Comparison of ENCODE assay signal across 29 cellular contexts in the genomic region with DNA sequence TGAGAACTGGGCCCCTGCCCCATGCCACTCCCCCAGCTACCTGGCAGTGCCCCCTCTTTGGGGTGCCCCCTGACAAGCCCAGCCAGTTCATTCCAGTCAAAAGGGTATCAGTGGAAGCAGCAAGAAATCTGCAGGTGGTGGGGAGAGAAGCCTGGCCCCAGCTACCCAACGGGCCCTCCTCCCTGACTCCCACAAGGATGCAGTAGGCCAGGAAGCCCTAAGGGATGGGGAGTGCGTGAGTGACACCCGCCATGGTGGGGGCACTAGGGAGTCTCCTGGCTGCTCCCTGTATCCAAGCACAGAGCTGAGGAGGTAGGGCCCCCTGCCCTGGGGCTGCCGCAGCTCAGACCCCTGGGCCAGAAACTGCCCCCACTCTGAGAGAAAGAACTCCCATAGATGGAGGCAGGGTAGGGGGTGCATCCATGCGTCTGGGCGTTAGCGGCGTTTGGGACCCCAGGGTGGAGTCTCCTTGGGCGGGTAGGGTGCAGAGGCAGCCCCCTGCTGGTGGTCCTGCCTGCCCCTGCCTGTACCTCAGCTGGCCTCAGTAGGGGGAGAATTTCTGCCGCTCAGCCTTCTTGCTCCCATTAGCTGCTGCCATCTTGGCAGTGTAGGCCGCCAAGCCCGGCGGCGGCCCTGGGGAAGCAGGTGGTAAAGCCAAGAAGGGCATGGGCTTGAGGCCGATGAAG. TPM values are rescaled to one million over a fixed set of nuclear protein-coding genes. Genes with fewer than 3 reads are reported as not detected.
A peak's percentile ranks its signal among the peaks of the same experiment; 100 is the strongest.
DNase-seq lines count a peak whose midpoint lies in the region; ATAC-seq and TF ChIP-seq lines count a peak whose summit lies in the region.
"Had no signal": no experiment of that assay in that cellular context is flagged by ENCODE, and none has a peak within 500 bp of the region (broad histone marks: within the 10 kb centered on the region; RNA-seq: fewer than 3 reads in every experiment).

No MANE protein-coding gene starts in this region.

- TSS peak; percentile 28 for BruUV-seq in MCF 10A (replicated peaks; lab: Mats Ljungman, UMichigan)

- no peak overlapping the region for H3K4me3 Mint-ChIP-seq in MCF 10A (ENCODE audit: unreplicated experiment)

- H3K27ac Mint-ChIP-seq in MCF 10A (ENCODE audit: low read depth, unreplicated experiment): no peak overlapping the region
- H3K27ac Mint-ChIP-seq: CD4-positive, alpha-beta memory T cell had no signal

- intact Hi-C loops in MCF 10A (cut with micrococcal nuclease) (no loop called here), breast epithelium (cut with DNase I; ENCODE audit: low total_unique reads) (loop anchor here (1.0 kb wide), 1 partner anchor 44 kb away; no protein-coding TSS in a partner anchor)

- DNase-seq in MCF 10A (ENCODE audit: unreplicated experiment) (no peak), breast epithelium (ENCODE audit: low spot score in 2 of 2) (no peak), brain microvascular endothelial cell (no peak), substantia nigra (lab: John Stamatoyannopoulos, UW) (no peak), NCI-H1092 treated with DMSO at 0.1 percent for 48 hours (lab: John Stamatoyannopoulos, UW) (no peak), NCI-H146 treated with DMSO at 0.1 percent for 48 hours (lab: John Stamatoyannopoulos, UW; ENCODE audit: unreplicated experiment) (no peak)
- DNase-seq: ACHN; Caco-2; CD4-positive, alpha-beta memory T cell; DMS 273 treated with DMSO at 0.1 percent for 48 hours; DMS79 treated with DMSO at 0.1 percent for 48 hours; H7; KBM-7; NCI-H1092; NCI-H146; NCI-H2081 treated with DMSO at 0.1 percent for 48 hours; NCI-H2171 treated with DMSO at 0.1 percent for 48 hours; NCI-H446; NCI-H526; PC-3 had no signal

- in situ Hi-C loops in brain microvascular endothelial cell (cut with HindIII; ENCODE audit: low pct_ligation_motif_present, low sequenced_read_pairs): no loop called here

- POLR2A ChIA-PET in MCF 10A (lab: Yijun Ruan, JAX): interaction anchor here (0.8 kb wide), 1 partner anchor 16 kb away, joined by 3 read pairs; the partner anchor contains the start of gene ABHD14B

- no peak overlapping the region for H3K4me3 ChIP-seq in breast epithelium
- no peak overlapping the region for H3K4me3 ChIP-seq in brain microvascular endothelial cell (ENCODE audit: low read depth, low read length)
- H3K4me3 ChIP-seq: BLaER1 had no signal

- H3K36me3 ChIP-seq in breast epithelium (no peaks in the 10 kb centered on the region), brain microvascular endothelial cell (replicated peaks) (peaks cover 2% of the 10 kb centered on the region)

- CTCF ChIA-PET in MCF 10A (lab: Yijun Ruan, JAX): interaction anchor here (0.6 kb wide), 1 partner anchor 384 kb away, joined by 3 read pairs; no protein-coding TSS in a partner anchor

- TF ChIP-seq POLR2A in breast epithelium (IDR thresholded peaks at IDR 0.05): no peak

- H3K27me3 Mint-ChIP-seq in MCF 10A (ENCODE audit: insufficient read depth, unreplicated experiment): no peaks in the 10 kb centered on the region

- H3K9me3 ChIP-seq in breast epithelium: no peaks in the 10 kb centered on the region
- H3K9me3 ChIP-seq: BLaER1, Caco-2 had no signal

- peaks cover 0 to 5% of the 10 kb centered on the region in 2 donors for H3K4me1 ChIP-seq in breast epithelium
- H3K4me1 ChIP-seq: Caco-2 had no signal

- H3K27me3 ChIP-seq in breast epithelium (no peaks in the 10 kb centered on the region), brain microvascular endothelial cell (replicated peaks) (no peaks in the 10 kb centered on the region), layer of hippocampus (ENCODE audit: control insufficient read depth, insufficient read depth, low read length) (no peaks in the 10 kb centered on the region)

- no peaks in the 10 kb centered on the region for H3K36me3 Mint-ChIP-seq in MCF 10A (ENCODE audit: insufficient read depth, unreplicated experiment)

- no peak overlapping the region for H3K27ac ChIP-seq in breast epithelium
- no peak overlapping the region for H3K27ac ChIP-seq in brain microvascular endothelial cell
- H3K27ac ChIP-seq in layer of hippocampus (ENCODE audit: low read depth, low read length): peak overlapping the region; percentile 97
- peak overlapping the region; percentile 99 for H3K27ac ChIP-seq in substantia nigra (ENCODE audit: low read depth, low read length, poor library complexity, severe bottlenecking)
- H3K27ac ChIP-seq: 22Rv1, BLaER1, HL-60 had no signal

- no peaks in the 10 kb centered on the region for H3K9me3 Mint-ChIP-seq in MCF 10A (ENCODE audit: unreplicated experiment)
- H3K9me3 Mint-ChIP-seq: CD4-positive, alpha-beta memory T cell had no signal

- H3K4me1 Mint-ChIP-seq in MCF 10A (ENCODE audit: insufficient read depth, unreplicated experiment): peaks cover 14% of the 10 kb centered on the region

- no peak for TF ChIP-seq CTCF in MCF 10A (IDR thresholded peaks at IDR 0.05; ENCODE audit: unreplicated experiment)
- no peak for TF ChIP-seq CTCF in breast epithelium (IDR thresholded peaks at IDR 0.05)
- TF ChIP-seq CTCF in brain microvascular endothelial cell (IDR thresholded peaks at IDR 0.05; ENCODE audit: low read depth, low read length, missing control alignments): peak; percentile 18

- no peak for ATAC-seq in GM21529 (IDR thresholded peaks at IDR 0.05; ENCODE audit: unreplicated experiment)
- ATAC-seq: HepG2, PC-3, SK-N-SH treated with all-trans-retinoic acid at 6 μM for 48 hours had no signal

RNA-seq across cellular contexts. Expression of gene GPR62, which starts 2.5 kb away (rescaled TPM):
- total RNA-seq in MCF 10A (2022) (not detected in 2 replicates), breast epithelium (under 1 TPM in 1 of 3 donors, not detected in 2; 0.16 TPM)
- total RNA-seq: Caco-2; CD4-positive, alpha-beta memory T cell; HepG2; HT-29; PC-3; RPMI7951 had no signal

RNA-seq across cellular contexts. Expression of gene PCBP4, which starts 9.6 kb away (rescaled TPM):
- total RNA-seq in MCF 10A (2022) (26.4 TPM in 2 replicates), breast epithelium (10 to 100 TPM; 36.2 to 51.8 (median 51.2) TPM)

RNA-seq across cellular contexts. Expression of gene PARP3, which starts 15.5 kb away (rescaled TPM):
- 19.4 and 25.5 TPM in 2 replicates for total RNA-seq in MCF 10A (2022)
- total RNA-seq in breast epithelium: 10 to 100 TPM; 21.4 to 33.6 (median 31.8) TPM

RNA-seq across cellular contexts. Expression of gene RRP9, which starts 16.0 kb away (rescaled TPM):
- total RNA-seq in MCF 10A (2022): 60.8 and 80.2 TPM in 2 replicates
- total RNA-seq in breast epithelium: 10 to 100 TPM; 23.1 to 24.6 (median 23.8) TPM

RNA-seq across cellular contexts. Expression of gene ABHD14B, which starts 16.2 kb away (rescaled TPM):
- total RNA-seq in MCF 10A (2022) (48.9 and 49.8 TPM in 2 replicates), breast epithelium (100 to 1,000 TPM in 1 of 3 donors, 10 to 100 TPM in 2; 62.3 to 122 (median 74.3) TPM)

Comparison
In these comparisons a context has a peak if more than half of its experiments do, and no peak if none do; other contexts are left out.
1. H3K27ac ChIP-seq: peak in layer of hippocampus (single experiment) and substantia nigra (single experiment); none in breast epithelium (0 of 2) and brain microvascular endothelial cell (single experiment).